Comparison of ENCODE assay signal across 3 cellular contexts in genomic region chr11:44138980-44139379, GRCh38.
TF ChIP-seq lines count a peak whose summit lies in the region.

No MANE protein-coding gene starts in this region.

TF ChIP-seq in HEK293T, 16 proteins besides CTCF, POLR2A, EP300 and RAD21:
- peak; percentile 70 for TF ChIP-seq ZNF384 (IDR thresholded peaks at IDR 0.05)
- no peak for TF ChIP-seq ARNT (IDR thresholded peaks at IDR 0.05)
TF ChIP-seq in HEK293T: peak in this region for 1.

TF ChIP-seq in K562, 482 proteins besides CTCF, POLR2A, EP300 and RAD21 (continues in another document):
- TF ChIP-seq FIP1L1 (IDR thresholded peaks at IDR 0.05; ENCODE audit: low read depth, low read length, poor library complexity, severe bottlenecking) (no peak), JUN (IDR thresholded peaks at IDR 0.05; ENCODE audit: borderline replicate concordance, low read depth, low read length) (no peak), JUN (CRISPR knock-in tag; IDR thresholded peaks at IDR 0.05; ENCODE audit: borderline replicate concordance) (no peak), E2F1 (CRISPR knock-in tag; IDR thresholded peaks at IDR 0.05) (no peak), ELF1 (tag; IDR thresholded peaks at IDR 0.05) (no peak), ZC3H11A (IDR thresholded peaks at IDR 0.05; ENCODE audit: low read depth, low read length) (no peak), CCAR2 (IDR thresholded peaks at IDR 0.05; ENCODE audit: low read depth, low read length) (no peak), GTF2F1 (IDR thresholded peaks at IDR 0.05; ENCODE audit: low read depth, low read length) (no peak), PCBP1 (IDR thresholded peaks at IDR 0.05; ENCODE audit: low read depth, low read length, poor library complexity, severe bottlenecking) (no peak), FOSL1 (tag; conservative IDR thresholded peaks at IDR 0.05) (peak; percentile 60; the same call in 1 of the 2 replicates), ZNF384 (IDR thresholded peaks at IDR 0.05; ENCODE audit: low read depth, low read length) (peak; percentile 84), HDAC6 (IDR thresholded peaks at IDR 0.05; ENCODE audit: low read depth, low read length) (no peak), MAFG (tag; conservative IDR thresholded peaks at IDR 0.05) (0 out of 2 replicates have a peak, but pooled peaks have one; percentile 15), RBFOX2 (IDR thresholded peaks at IDR 0.05; ENCODE audit: low read depth, low read length) (no peak), NELFE (IDR thresholded peaks at IDR 0.05; ENCODE audit: insufficient read depth, insufficient read length) (no peak), ZNF316 (IDR thresholded peaks at IDR 0.05) (peak; percentile 24; the same call in 1 of the 2 replicates), SMARCA4 (IDR thresholded peaks at IDR 0.05) (0 out of 2 replicates have a peak, but pooled peaks have one; percentile 11), THAP12 (CRISPR knock-in tag; IDR thresholded peaks at IDR 0.05) (no peak), CREB1 (IDR thresholded peaks at IDR 0.05) (no peak), CREB1 (CRISPR knock-in tag; IDR thresholded peaks at IDR 0.05) (no peak)
- TF ChIP-seq, protein P1, sequence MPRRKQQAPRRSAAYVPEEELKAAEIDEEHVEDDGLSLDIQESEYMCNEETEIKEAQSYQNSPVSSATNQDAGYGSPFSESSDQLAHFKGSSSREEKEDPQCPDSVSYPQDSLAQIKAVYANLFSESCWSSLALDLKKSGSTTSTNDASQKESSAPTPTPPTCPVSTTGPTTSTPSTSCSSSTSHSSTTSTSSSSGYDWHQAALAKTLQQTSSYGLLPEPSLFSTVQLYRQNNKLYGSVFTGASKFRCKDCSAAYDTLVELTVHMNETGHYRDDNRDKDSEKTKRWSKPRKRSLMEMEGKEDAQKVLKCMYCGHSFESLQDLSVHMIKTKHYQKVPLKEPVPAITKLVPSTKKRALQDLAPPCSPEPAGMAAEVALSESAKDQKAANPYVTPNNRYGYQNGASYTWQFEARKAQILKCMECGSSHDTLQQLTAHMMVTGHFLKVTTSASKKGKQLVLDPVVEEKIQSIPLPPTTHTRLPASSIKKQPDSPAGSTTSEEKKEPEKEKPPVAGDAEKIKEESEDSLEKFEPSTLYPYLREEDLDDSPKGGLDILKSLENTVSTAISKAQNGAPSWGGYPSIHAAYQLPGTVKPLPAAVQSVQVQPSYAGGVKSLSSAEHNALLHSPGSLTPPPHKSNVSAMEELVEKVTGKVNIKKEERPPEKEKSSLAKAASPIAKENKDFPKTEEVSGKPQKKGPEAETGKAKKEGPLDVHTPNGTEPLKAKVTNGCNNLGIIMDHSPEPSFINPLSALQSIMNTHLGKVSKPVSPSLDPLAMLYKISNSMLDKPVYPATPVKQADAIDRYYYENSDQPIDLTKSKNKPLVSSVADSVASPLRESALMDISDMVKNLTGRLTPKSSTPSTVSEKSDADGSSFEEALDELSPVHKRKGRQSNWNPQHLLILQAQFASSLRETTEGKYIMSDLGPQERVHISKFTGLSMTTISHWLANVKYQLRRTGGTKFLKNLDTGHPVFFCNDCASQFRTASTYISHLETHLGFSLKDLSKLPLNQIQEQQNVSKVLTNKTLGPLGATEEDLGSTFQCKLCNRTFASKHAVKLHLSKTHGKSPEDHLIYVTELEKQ (CRISPR knock-in tag; IDR thresholded peaks at IDR 0.05), result no peak
- TF ChIP-seq, protein P2, sequence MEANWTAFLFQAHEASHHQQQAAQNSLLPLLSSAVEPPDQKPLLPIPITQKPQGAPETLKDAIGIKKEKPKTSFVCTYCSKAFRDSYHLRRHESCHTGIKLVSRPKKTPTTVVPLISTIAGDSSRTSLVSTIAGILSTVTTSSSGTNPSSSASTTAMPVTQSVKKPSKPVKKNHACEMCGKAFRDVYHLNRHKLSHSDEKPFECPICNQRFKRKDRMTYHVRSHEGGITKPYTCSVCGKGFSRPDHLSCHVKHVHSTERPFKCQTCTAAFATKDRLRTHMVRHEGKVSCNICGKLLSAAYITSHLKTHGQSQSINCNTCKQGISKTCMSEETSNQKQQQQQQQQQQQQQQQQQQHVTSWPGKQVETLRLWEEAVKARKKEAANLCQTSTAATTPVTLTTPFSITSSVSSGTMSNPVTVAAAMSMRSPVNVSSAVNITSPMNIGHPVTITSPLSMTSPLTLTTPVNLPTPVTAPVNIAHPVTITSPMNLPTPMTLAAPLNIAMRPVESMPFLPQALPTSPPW (CRISPR knock-in tag; IDR thresholded peaks at IDR 0.05), result no peak

TF ChIP-seq in GM23338, 12 proteins besides CTCF, POLR2A, EP300 and RAD21:
- TF ChIP-seq EZH2 (IDR thresholded peaks at IDR 0.05; ENCODE audit: low read depth, unreplicated experiment), result no peak
- TF ChIP-seq, protein P3, sequence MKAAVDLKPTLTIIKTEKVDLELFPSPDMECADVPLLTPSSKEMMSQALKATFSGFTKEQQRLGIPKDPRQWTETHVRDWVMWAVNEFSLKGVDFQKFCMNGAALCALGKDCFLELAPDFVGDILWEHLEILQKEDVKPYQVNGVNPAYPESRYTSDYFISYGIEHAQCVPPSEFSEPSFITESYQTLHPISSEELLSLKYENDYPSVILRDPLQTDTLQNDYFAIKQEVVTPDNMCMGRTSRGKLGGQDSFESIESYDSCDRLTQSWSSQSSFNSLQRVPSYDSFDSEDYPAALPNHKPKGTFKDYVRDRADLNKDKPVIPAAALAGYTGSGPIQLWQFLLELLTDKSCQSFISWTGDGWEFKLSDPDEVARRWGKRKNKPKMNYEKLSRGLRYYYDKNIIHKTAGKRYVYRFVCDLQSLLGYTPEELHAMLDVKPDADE (IDR thresholded peaks at IDR 0.05), result no peak
- TF ChIP-seq JUNB (IDR thresholded peaks at IDR 0.05; ENCODE audit: unreplicated experiment), result no peak
- TF ChIP-seq, protein P4, sequence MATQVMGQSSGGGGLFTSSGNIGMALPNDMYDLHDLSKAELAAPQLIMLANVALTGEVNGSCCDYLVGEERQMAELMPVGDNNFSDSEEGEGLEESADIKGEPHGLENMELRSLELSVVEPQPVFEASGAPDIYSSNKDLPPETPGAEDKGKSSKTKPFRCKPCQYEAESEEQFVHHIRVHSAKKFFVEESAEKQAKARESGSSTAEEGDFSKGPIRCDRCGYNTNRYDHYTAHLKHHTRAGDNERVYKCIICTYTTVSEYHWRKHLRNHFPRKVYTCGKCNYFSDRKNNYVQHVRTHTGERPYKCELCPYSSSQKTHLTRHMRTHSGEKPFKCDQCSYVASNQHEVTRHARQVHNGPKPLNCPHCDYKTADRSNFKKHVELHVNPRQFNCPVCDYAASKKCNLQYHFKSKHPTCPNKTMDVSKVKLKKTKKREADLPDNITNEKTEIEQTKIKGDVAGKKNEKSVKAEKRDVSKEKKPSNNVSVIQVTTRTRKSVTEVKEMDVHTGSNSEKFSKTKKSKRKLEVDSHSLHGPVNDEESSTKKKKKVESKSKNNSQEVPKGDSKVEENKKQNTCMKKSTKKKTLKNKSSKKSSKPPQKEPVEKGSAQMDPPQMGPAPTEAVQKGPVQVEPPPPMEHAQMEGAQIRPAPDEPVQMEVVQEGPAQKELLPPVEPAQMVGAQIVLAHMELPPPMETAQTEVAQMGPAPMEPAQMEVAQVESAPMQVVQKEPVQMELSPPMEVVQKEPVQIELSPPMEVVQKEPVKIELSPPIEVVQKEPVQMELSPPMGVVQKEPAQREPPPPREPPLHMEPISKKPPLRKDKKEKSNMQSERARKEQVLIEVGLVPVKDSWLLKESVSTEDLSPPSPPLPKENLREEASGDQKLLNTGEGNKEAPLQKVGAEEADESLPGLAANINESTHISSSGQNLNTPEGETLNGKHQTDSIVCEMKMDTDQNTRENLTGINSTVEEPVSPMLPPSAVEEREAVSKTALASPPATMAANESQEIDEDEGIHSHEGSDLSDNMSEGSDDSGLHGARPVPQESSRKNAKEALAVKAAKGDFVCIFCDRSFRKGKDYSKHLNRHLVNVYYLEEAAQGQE (IDR thresholded peaks at IDR 0.05; ENCODE audit: unreplicated experiment), result no peak
- no peak for TF ChIP-seq ZNF331 (CRISPR knock-in tag; IDR thresholded peaks at IDR 0.05; ENCODE audit: low read depth)
- TF ChIP-seq EZH2phosphoT487 (IDR thresholded peaks at IDR 0.05; ENCODE audit: unreplicated experiment), result no peak
- TF ChIP-seq, protein P5, sequence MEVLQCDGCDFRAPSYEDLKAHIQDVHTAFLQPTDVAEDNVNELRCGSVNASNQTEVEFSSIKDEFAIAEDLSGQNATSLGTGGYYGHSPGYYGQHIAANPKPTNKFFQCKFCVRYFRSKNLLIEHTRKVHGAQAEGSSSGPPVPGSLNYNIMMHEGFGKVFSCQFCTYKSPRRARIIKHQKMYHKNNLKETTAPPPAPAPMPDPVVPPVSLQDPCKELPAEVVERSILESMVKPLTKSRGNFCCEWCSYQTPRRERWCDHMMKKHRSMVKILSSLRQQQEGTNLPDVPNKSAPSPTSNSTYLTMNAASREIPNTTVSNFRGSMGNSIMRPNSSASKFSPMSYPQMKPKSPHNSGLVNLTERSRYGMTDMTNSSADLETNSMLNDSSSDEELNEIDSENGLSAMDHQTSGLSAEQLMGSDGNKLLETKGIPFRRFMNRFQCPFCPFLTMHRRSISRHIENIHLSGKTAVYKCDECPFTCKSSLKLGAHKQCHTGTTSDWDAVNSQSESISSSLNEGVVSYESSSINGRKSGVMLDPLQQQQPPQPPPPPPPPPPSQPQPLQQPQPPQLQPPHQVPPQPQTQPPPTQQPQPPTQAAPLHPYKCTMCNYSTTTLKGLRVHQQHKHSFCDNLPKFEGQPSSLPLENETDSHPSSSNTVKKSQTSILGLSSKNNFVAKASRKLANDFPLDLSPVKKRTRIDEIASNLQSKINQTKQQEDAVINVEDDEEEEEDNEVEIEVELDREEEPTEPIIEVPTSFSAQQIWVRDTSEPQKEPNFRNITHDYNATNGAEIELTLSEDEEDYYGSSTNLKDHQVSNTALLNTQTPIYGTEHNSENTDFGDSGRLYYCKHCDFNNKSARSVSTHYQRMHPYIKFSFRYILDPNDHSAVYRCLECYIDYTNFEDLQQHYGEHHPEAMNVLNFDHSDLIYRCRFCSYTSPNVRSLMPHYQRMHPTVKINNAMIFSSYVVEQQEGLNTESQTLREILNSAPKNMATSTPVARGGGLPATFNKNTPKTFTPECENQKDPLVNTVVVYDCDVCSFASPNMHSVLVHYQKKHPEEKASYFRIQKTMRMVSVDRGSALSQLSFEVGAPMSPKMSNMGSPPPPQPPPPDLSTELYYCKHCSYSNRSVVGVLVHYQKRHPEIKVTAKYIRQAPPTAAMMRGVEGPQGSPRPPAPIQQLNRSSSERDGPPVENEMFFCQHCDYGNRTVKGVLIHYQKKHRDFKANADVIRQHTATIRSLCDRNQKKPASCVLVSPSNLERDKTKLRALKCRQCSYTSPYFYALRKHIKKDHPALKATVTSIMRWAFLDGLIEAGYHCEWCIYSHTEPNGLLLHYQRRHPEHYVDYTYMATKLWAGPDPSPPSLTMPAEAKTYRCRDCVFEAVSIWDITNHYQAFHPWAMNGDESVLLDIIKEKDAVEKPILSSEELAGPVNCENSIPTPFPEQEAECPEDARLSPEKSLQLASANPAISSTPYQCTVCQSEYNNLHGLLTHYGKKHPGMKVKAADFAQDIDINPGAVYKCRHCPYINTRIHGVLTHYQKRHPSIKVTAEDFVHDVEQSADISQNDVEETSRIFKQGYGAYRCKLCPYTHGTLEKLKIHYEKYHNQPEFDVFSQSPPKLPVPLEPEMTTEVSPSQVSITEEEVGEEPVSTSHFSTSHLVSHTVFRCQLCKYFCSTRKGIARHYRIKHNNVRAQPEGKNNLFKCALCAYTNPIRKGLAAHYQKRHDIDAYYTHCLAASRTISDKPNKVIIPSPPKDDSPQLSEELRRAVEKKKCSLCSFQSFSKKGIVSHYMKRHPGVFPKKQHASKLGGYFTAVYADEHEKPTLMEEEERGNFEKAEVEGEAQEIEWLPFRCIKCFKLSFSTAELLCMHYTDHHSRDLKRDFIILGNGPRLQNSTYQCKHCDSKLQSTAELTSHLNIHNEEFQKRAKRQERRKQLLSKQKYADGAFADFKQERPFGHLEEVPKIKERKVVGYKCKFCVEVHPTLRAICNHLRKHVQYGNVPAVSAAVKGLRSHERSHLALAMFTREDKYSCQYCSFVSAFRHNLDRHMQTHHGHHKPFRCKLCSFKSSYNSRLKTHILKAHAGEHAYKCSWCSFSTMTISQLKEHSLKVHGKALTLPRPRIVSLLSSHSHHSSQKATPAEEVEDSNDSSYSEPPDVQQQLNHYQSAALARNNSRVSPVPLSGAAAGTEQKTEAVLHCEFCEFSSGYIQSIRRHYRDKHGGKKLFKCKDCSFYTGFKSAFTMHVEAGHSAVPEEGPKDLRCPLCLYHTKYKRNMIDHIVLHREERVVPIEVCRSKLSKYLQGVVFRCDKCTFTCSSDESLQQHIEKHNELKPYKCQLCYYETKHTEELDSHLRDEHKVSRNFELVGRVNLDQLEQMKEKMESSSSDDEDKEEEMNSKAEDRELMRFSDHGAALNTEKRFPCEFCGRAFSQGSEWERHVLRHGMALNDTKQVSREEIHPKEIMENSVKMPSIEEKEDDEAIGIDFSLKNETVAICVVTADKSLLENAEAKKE (CRISPR knock-in tag; IDR thresholded peaks at IDR 0.05), result no peak
- TF ChIP-seq POLR2AphosphoS5 (IDR thresholded peaks at IDR 0.05; ENCODE audit: low read depth), result no peak
- no peak for TF ChIP-seq NANOG (IDR thresholded peaks at IDR 0.05; ENCODE audit: borderline replicate concordance)
- no peak for TF ChIP-seq CREB1 (CRISPR knock-in tag; IDR thresholded peaks at IDR 0.05; ENCODE audit: low read depth)
- TF ChIP-seq STAT1 (IDR thresholded peaks at IDR 0.05; ENCODE audit: unreplicated experiment), result no peak
